In the genomic region with DNA sequence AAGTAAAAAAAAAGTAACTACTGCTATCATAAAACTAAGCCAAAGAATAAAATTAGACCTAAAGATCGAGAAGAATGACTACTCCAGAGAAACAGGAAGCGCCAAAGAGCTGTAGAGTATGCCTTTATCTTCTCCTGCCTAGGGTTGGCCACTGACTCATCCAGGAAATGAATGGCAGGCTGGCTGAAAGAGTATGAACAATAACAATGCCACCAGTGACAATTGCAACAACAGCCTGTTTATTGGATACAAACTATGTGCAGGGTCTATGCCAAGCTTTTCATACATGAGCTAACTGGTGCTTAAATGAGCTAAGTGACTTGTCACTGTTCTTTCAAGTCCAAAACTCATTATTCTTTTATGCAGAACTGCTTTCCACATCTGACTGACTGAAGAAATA, we compare ENCODE assay signal across 10 cellular contexts.
DNase-seq lines count a peak whose midpoint lies in the region; ATAC-seq and TF ChIP-seq lines count a peak whose summit lies in the region.
"Had no signal": no experiment of that assay in that cellular context is flagged by ENCODE, and none has a peak within 500 bp of the region (broad histone marks: within the 10 kb centered on the region; RNA-seq: fewer than 3 reads in every experiment).

No MANE protein-coding gene starts in this region.

- H3K4me3 ChIP-seq in fibroblast of villous mesenchyme (ENCODE audit: low read depth, low read length) (no peak overlapping the region), GM23338 (no peak overlapping the region), ascending aorta (no peak overlapping the region)

- H3K4me3 Mint-ChIP-seq in GM23338 = no peak overlapping the region
- H3K4me3 Mint-ChIP-seq: activated T-helper 1 cell treated with anti-CD3 and anti-CD28 coated beads, Interleukin-12 subunit alpha, Interleukin-12 subunit beta, Interleukin-2, Interleukin-4 antibody, amounts not matched to agents 30 ng/mL and 10 ng/mL and 1 ng/mL, durations not matched to agents 14 hours and 24 hours and 36 hours; natural killer cell had no signal

- ATAC-seq in GM23338 = no peak
- ATAC-seq: natural killer cell had no signal

- H4K20me1 ChIP-seq in GM23338 (replicated peaks; ENCODE audit: insufficient read depth) = no peaks in the 10 kb centered on the region

- no peaks in the 10 kb centered on the region for H3K27me3 Mint-ChIP-seq in GM23338 (ENCODE audit: insufficient read depth, low read depth, poor library complexity)

- H3K27ac ChIP-seq in GM23338 (ENCODE audit: low read depth) (no peak overlapping the region), ascending aorta (no peak overlapping the region)

- H3K9me3 ChIP-seq in ascending aorta = no peaks in the 10 kb centered on the region

- DNase-seq in HuH-7 (ENCODE audit: low spot score) = peak; percentile 3
- DNase-seq in SW 1271 (lab: John Stamatoyannopoulos, UW) = peak; percentile 78 to 95
- peak; percentile 56 for DNase-seq in fibroblast of villous mesenchyme (ENCODE audit: low read depth)
- DNase-seq in putamen (ENCODE audit: low spot score) = peak; percentile 47
- DNase-seq in AG20443 (ENCODE audit: low spot score) = no peak
- DNase-seq in stimulated activated CD4-positive, alpha-beta T cell treated with anti-CD3 and anti-CD28 coated beads, Interleukin-1b, Interleukin-23, amount 100 ng/mL, for 48 hours = no peak
- DNase-seq in GM23338 (ENCODE audit: low spot score) = no peak
- no peak for DNase-seq in ascending aorta (ENCODE audit: low spot score in 2 of 2)
- DNase-seq: natural killer cell had no signal

- no peaks in the 10 kb centered on the region for H3K9me2 ChIP-seq in GM23338 (ENCODE audit: insufficient read depth)

- H3K4me1 Mint-ChIP-seq in GM23338 = peaks cover 9% of the 10 kb centered on the region; the same call in 2 of the 3 replicates
- H3K4me1 Mint-ChIP-seq: natural killer cell had no signal

- H3K4me1 ChIP-seq in GM23338 (ENCODE audit: insufficient read depth) (no peaks in the 10 kb centered on the region), ascending aorta (no peaks in the 10 kb centered on the region)

- H3K4me2 ChIP-seq in GM23338 = no peak overlapping the region

- H3F3A ChIP-seq in GM23338 (replicated peaks; ENCODE audit: low read depth) = no peaks in the 10 kb centered on the region

- no peak overlapping the region for H3K27ac Mint-ChIP-seq in GM23338
- H3K27ac Mint-ChIP-seq: activated T-helper 1 cell treated with anti-CD3 and anti-CD28 coated beads, Interleukin-12 subunit alpha, Interleukin-12 subunit beta, Interleukin-2, Interleukin-4 antibody, amounts not matched to agents 30 ng/mL and 10 ng/mL and 1 ng/mL, durations not matched to agents 14 hours and 24 hours and 36 hours; natural killer cell had no signal

- H3K36me3 ChIP-seq in GM23338 (ENCODE audit: insufficient read depth) = no peaks in the 10 kb centered on the region
- H3K36me3 ChIP-seq in ascending aorta = no peaks in the 10 kb centered on the region

- no peak for TF ChIP-seq CTCF in fibroblast of villous mesenchyme (IDR thresholded peaks at IDR 0.05; ENCODE audit: insufficient read depth, low read depth, low read length)
- TF ChIP-seq CTCF in GM23338 (conservative IDR thresholded peaks at IDR 0.05; ENCODE audit: low read depth in 2 of 2) = no peak
- TF ChIP-seq CTCF in ascending aorta (IDR thresholded peaks at IDR 0.05) = no peak

- H3K9me3 Mint-ChIP-seq in GM23338 = no peaks in the 10 kb centered on the region; the same call in 2 of the 3 replicates

- H3K27me3 ChIP-seq in GM23338 (ENCODE audit: insufficient read depth) (no peaks in the 10 kb centered on the region), ascending aorta (no peaks in the 10 kb centered on the region)

- H3K79me2 ChIP-seq in GM23338 (replicated peaks; ENCODE audit: insufficient read depth) = no peaks in the 10 kb centered on the region

- H3K36me3 Mint-ChIP-seq in GM23338 (ENCODE audit: low read depth) = no peaks in the 10 kb centered on the region

- no peak overlapping the region for H2AFZ ChIP-seq in GM23338

- intact Hi-C loops in ascending aorta (cut with DNase I) = no loop called here

TF ChIP-seq in GM23338, 12 proteins besides CTCF, POLR2A, EP300 and RAD21 (continues in another document):
- TF ChIP-seq, protein P1, sequence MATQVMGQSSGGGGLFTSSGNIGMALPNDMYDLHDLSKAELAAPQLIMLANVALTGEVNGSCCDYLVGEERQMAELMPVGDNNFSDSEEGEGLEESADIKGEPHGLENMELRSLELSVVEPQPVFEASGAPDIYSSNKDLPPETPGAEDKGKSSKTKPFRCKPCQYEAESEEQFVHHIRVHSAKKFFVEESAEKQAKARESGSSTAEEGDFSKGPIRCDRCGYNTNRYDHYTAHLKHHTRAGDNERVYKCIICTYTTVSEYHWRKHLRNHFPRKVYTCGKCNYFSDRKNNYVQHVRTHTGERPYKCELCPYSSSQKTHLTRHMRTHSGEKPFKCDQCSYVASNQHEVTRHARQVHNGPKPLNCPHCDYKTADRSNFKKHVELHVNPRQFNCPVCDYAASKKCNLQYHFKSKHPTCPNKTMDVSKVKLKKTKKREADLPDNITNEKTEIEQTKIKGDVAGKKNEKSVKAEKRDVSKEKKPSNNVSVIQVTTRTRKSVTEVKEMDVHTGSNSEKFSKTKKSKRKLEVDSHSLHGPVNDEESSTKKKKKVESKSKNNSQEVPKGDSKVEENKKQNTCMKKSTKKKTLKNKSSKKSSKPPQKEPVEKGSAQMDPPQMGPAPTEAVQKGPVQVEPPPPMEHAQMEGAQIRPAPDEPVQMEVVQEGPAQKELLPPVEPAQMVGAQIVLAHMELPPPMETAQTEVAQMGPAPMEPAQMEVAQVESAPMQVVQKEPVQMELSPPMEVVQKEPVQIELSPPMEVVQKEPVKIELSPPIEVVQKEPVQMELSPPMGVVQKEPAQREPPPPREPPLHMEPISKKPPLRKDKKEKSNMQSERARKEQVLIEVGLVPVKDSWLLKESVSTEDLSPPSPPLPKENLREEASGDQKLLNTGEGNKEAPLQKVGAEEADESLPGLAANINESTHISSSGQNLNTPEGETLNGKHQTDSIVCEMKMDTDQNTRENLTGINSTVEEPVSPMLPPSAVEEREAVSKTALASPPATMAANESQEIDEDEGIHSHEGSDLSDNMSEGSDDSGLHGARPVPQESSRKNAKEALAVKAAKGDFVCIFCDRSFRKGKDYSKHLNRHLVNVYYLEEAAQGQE (IDR thresholded peaks at IDR 0.05; ENCODE audit: unreplicated experiment) = no peak
- TF ChIP-seq POLR2AphosphoS5 (IDR thresholded peaks at IDR 0.05; ENCODE audit: low read depth) (no peak), EZH2phosphoT487 (IDR thresholded peaks at IDR 0.05; ENCODE audit: unreplicated experiment) (no peak), CREB1 (CRISPR knock-in tag; IDR thresholded peaks at IDR 0.05; ENCODE audit: low read depth) (no peak)
- TF ChIP-seq, protein P2, sequence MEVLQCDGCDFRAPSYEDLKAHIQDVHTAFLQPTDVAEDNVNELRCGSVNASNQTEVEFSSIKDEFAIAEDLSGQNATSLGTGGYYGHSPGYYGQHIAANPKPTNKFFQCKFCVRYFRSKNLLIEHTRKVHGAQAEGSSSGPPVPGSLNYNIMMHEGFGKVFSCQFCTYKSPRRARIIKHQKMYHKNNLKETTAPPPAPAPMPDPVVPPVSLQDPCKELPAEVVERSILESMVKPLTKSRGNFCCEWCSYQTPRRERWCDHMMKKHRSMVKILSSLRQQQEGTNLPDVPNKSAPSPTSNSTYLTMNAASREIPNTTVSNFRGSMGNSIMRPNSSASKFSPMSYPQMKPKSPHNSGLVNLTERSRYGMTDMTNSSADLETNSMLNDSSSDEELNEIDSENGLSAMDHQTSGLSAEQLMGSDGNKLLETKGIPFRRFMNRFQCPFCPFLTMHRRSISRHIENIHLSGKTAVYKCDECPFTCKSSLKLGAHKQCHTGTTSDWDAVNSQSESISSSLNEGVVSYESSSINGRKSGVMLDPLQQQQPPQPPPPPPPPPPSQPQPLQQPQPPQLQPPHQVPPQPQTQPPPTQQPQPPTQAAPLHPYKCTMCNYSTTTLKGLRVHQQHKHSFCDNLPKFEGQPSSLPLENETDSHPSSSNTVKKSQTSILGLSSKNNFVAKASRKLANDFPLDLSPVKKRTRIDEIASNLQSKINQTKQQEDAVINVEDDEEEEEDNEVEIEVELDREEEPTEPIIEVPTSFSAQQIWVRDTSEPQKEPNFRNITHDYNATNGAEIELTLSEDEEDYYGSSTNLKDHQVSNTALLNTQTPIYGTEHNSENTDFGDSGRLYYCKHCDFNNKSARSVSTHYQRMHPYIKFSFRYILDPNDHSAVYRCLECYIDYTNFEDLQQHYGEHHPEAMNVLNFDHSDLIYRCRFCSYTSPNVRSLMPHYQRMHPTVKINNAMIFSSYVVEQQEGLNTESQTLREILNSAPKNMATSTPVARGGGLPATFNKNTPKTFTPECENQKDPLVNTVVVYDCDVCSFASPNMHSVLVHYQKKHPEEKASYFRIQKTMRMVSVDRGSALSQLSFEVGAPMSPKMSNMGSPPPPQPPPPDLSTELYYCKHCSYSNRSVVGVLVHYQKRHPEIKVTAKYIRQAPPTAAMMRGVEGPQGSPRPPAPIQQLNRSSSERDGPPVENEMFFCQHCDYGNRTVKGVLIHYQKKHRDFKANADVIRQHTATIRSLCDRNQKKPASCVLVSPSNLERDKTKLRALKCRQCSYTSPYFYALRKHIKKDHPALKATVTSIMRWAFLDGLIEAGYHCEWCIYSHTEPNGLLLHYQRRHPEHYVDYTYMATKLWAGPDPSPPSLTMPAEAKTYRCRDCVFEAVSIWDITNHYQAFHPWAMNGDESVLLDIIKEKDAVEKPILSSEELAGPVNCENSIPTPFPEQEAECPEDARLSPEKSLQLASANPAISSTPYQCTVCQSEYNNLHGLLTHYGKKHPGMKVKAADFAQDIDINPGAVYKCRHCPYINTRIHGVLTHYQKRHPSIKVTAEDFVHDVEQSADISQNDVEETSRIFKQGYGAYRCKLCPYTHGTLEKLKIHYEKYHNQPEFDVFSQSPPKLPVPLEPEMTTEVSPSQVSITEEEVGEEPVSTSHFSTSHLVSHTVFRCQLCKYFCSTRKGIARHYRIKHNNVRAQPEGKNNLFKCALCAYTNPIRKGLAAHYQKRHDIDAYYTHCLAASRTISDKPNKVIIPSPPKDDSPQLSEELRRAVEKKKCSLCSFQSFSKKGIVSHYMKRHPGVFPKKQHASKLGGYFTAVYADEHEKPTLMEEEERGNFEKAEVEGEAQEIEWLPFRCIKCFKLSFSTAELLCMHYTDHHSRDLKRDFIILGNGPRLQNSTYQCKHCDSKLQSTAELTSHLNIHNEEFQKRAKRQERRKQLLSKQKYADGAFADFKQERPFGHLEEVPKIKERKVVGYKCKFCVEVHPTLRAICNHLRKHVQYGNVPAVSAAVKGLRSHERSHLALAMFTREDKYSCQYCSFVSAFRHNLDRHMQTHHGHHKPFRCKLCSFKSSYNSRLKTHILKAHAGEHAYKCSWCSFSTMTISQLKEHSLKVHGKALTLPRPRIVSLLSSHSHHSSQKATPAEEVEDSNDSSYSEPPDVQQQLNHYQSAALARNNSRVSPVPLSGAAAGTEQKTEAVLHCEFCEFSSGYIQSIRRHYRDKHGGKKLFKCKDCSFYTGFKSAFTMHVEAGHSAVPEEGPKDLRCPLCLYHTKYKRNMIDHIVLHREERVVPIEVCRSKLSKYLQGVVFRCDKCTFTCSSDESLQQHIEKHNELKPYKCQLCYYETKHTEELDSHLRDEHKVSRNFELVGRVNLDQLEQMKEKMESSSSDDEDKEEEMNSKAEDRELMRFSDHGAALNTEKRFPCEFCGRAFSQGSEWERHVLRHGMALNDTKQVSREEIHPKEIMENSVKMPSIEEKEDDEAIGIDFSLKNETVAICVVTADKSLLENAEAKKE (CRISPR knock-in tag; IDR thresholded peaks at IDR 0.05) = no peak

Comparison
In these comparisons a context has a peak if more than half of its experiments do, and no peak if none do; other contexts are left out.
1. DNase-seq: peak in HuH-7 (single experiment), SW 1271 (2 of 2), fibroblast of villous mesenchyme (single experiment) and putamen (single experiment); none in AG20443 (single experiment), stimulated activated CD4-positive, alpha-beta T cell treated with anti-CD3 and anti-CD28 coated beads, Interleukin-1b, Interleukin-23, amount 100 ng/mL, for 48 hours (single experiment), GM23338 (single experiment) and ascending aorta (0 of 2).